20 cellular contexts compared by ENCODE assay signal in the genomic region with DNA sequence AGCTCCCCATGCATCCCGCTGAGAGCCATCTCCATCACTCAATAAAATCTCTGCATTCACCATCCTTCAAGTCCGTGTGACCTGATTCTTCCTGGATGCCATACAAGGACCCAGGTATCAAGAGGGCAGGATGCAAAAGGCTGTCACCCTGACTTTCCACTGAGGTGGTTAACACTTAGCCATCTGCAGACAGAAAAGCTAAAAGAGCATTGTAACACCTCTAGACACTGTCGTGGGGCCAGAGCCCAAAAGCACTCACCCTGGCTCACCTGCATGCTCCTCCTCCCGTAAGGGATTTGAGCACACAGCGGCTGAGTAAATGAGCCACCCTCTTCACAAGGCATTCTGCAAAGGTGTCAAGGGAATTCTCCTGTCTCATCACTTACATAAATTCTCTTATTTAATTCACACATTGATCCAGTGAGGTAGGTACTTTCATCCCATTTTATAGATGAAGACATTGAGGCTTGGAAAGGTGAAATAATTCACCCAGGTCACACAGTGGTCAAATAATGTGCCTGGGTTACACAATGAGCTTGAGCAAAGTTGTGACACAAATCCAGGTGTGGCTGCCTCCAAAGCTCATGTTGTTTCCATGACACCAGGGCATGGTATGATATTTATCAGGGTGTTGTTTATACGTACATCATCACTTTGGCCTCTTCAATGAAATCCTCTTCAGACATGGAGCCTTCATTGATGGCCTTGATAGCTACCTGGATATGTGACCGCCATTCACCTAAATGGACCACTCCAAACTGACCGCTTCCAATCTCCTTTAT. TPM values are rescaled to one million over a fixed set of nuclear protein-coding genes. Genes with fewer than 3 reads are reported as not detected.
DNase-seq lines count a peak whose midpoint lies in the region; ATAC-seq lines count a peak whose summit lies in the region.
"Had no signal": no experiment of that assay in that cellular context is flagged by ENCODE, and none has a peak within 500 bp of the region (broad histone marks: within the 10 kb centered on the region; RNA-seq: fewer than 3 reads in every experiment).

No MANE protein-coding gene starts in this region.

- H3K27ac ChIP-seq in effector memory CD4-positive, alpha-beta T cell (ENCODE audit: insufficient read depth, low read length, poor library complexity, severe bottlenecking), result no peak overlapping the region
- H3K27ac ChIP-seq: A549, C4-2B, GM23248, HL-60 had no signal

- no peaks in the 10 kb centered on the region for H3K27me3 ChIP-seq in effector memory CD4-positive, alpha-beta T cell (replicated peaks; ENCODE audit: control insufficient read depth, insufficient read depth, low read length, poor library complexity, severe bottlenecking)

- H3K9me3 Mint-ChIP-seq in activated naive CD4-positive, alpha-beta T cell treated with anti-CD3 and anti-CD28 coated beads, Interleukin-2, amount 50 U/mL, for 24 hours, result no peaks in the 10 kb centered on the region
- no peaks in the 10 kb centered on the region for H3K9me3 Mint-ChIP-seq in activated naive CD8-positive, alpha-beta T cell (ENCODE audit: low read depth)
- H3K9me3 Mint-ChIP-seq in stimulated activated naive CD8-positive, alpha-beta T cell treated with anti-CD3 and anti-CD28 coated beads, Interleukin-15, amount 100 ng/mL, for 72 hours, result no peaks in the 10 kb centered on the region

- H3K36me3 Mint-ChIP-seq in activated naive CD4-positive, alpha-beta T cell treated with anti-CD3 and anti-CD28 coated beads, Interleukin-2, amount 50 U/mL, for 24 hours, result peaks cover 23% of the 10 kb centered on the region
- peaks cover 8% of the 10 kb centered on the region for H3K36me3 Mint-ChIP-seq in activated naive CD8-positive, alpha-beta T cell

- DNase-seq in activated naive CD4-positive, alpha-beta T cell treated with Interleukin-2 at 50 U/mL for 16 hours, result no peak
- DNase-seq in left lobe of liver (ENCODE audit: low spot score) (no peak), GM03348 (ENCODE audit: low spot score) (no peak), DMS 273 (lab: John Stamatoyannopoulos, UW; ENCODE audit: unreplicated experiment) (no peak)
- no peak for DNase-seq in stimulated activated naive CD8-positive, alpha-beta T cell treated with anti-CD3 and anti-CD28 coated beads, Interleukin-15, amount 100 ng/mL, for 72 hours
- no peak for DNase-seq in effector memory CD4-positive, alpha-beta T cell
- DNase-seq: Caco-2; DMS53; GM23248; NCI-H1092; NCI-H1694; NCI-H345; NCI-H69; NK-92 treated with Interleukin-12 subunit alpha and Interleukin-12 subunit beta, amount 100 ng/mL, for 24 hours had no signal

- H3K27me3 Mint-ChIP-seq in activated naive CD4-positive, alpha-beta T cell treated with anti-CD3 and anti-CD28 coated beads, Interleukin-2, amount 50 U/mL, for 24 hours, result no peaks in the 10 kb centered on the region
- no peaks in the 10 kb centered on the region for H3K27me3 Mint-ChIP-seq in activated naive CD8-positive, alpha-beta T cell
- H3K27me3 Mint-ChIP-seq in stimulated activated naive CD8-positive, alpha-beta T cell treated with anti-CD3 and anti-CD28 coated beads, Interleukin-15, amount 100 ng/mL, for 72 hours, result no peaks in the 10 kb centered on the region

- H3K4me1 Mint-ChIP-seq in activated naive CD4-positive, alpha-beta T cell treated with anti-CD3 and anti-CD28 coated beads, Interleukin-2, amount 50 U/mL, for 24 hours, result peaks cover 44% of the 10 kb centered on the region
- H3K4me1 Mint-ChIP-seq in activated naive CD8-positive, alpha-beta T cell (ENCODE audit: low read depth), result peaks cover 32% of the 10 kb centered on the region
- H3K4me1 Mint-ChIP-seq in stimulated activated naive CD8-positive, alpha-beta T cell treated with anti-CD3 and anti-CD28 coated beads, Interleukin-15, amount 100 ng/mL, for 72 hours, result peaks cover 52% of the 10 kb centered on the region

- peak; percentile 29 for ATAC-seq in left lobe of liver
- ATAC-seq in stimulated activated naive CD8-positive, alpha-beta T cell treated with anti-CD3 and anti-CD28 coated beads, Interleukin-15, amount 100 ng/mL, for 72 hours, result peak; percentile 46
- ATAC-seq: A549, K562 had no signal

- H3K9me3 ChIP-seq in effector memory CD4-positive, alpha-beta T cell (ENCODE audit: control insufficient read depth, low read length), result no peaks in the 10 kb centered on the region
- H3K9me3 ChIP-seq: A549 had no signal

- H3K4me1 ChIP-seq in effector memory CD4-positive, alpha-beta T cell (ENCODE audit: control insufficient read depth, insufficient read depth, low read length, poor library complexity, severe bottlenecking), result no peaks in the 10 kb centered on the region

- peaks cover 26% of the 10 kb centered on the region for H3K36me3 ChIP-seq in effector memory CD4-positive, alpha-beta T cell (ENCODE audit: control insufficient read depth, insufficient read depth, low read length)

- no peak overlapping the region for H3K4me3 ChIP-seq in effector memory CD4-positive, alpha-beta T cell (ENCODE audit: insufficient read depth, low read depth, low read length, poor library complexity, severe bottlenecking)
- H3K4me3 ChIP-seq: A549, GM23248, K562 had no signal

- H3K4me3 Mint-ChIP-seq in activated naive CD4-positive, alpha-beta T cell treated with anti-CD3 and anti-CD28 coated beads, Interleukin-2, amount 50 U/mL, for 24 hours, result no peak overlapping the region
- H3K4me3 Mint-ChIP-seq in activated naive CD8-positive, alpha-beta T cell, result no peak overlapping the region
- no peak overlapping the region for H3K4me3 Mint-ChIP-seq in stimulated activated naive CD8-positive, alpha-beta T cell treated with anti-CD3 and anti-CD28 coated beads, Interleukin-15, amount 100 ng/mL, for 72 hours

- H3K27ac Mint-ChIP-seq in activated naive CD4-positive, alpha-beta T cell treated with anti-CD3 and anti-CD28 coated beads, Interleukin-2, amount 50 U/mL, for 24 hours, result peak overlapping the region; percentile 91
- peak overlapping the region; percentile 68 for H3K27ac Mint-ChIP-seq in activated naive CD8-positive, alpha-beta T cell
- peak overlapping the region in 1 of 2 donors; percentile 80 for H3K27ac Mint-ChIP-seq in stimulated activated naive CD8-positive, alpha-beta T cell treated with anti-CD3 and anti-CD28 coated beads, Interleukin-15, amount 100 ng/mL, for 72 hours

RNA-seq across cellular contexts. Expression of a gene that starts 48.0 kb away (rescaled TPM):
- 1.1 TPM for total RNA-seq in left lobe of liver
- total RNA-seq: GM23248 had no signal
